9 cellular contexts compared by ENCODE assay signal in genomic region chr15:38996111-38996541, GRCh38.
DNase-seq lines count a peak whose midpoint lies in the region; ATAC-seq and TF ChIP-seq lines count a peak whose summit lies in the region.
"Had no signal": no experiment of that assay in that cellular context is flagged by ENCODE, and none has a peak within 500 bp of the region (broad histone marks: within the 10 kb centered on the region; RNA-seq: fewer than 3 reads in every experiment).

No MANE protein-coding gene starts in this region.

- H3K4me3 ChIP-seq in body of pancreas: no peak overlapping the region
- H3K4me3 ChIP-seq in smooth muscle cell: no peak overlapping the region
- no peak overlapping the region for H3K4me3 ChIP-seq in neural progenitor cell

- peak overlapping the region; percentile 76 for H3K27ac Mint-ChIP-seq in HFFc6
- H3K27ac Mint-ChIP-seq in neural progenitor cell: no peak overlapping the region
- H3K27ac Mint-ChIP-seq: T-helper 2 cell treated with Interferon-gamma antibody and Interleukin-4, amounts not matched to agents 5 μg/mL and 100 μg/mL, for 36 hours had no signal

- 0 out of 2 replicates have a peak overlapping the region, but pooled peaks have one; percentile 8 for H3K4me3 Mint-ChIP-seq in HFFc6
- H3K4me3 Mint-ChIP-seq in neural progenitor cell: no peak overlapping the region
- H3K4me3 Mint-ChIP-seq: T-helper 2 cell treated with Interferon-gamma antibody and Interleukin-4, amounts not matched to agents 5 μg/mL and 100 μg/mL, for 36 hours had no signal

- H3K27me3 Mint-ChIP-seq in HFFc6 (ENCODE audit: insufficient read depth): no peaks in the 10 kb centered on the region; the same call in 1 of the 2 replicates
- no peaks in the 10 kb centered on the region for H3K27me3 Mint-ChIP-seq in neural progenitor cell (ENCODE audit: insufficient read depth, low read depth)

- ATAC-seq in body of pancreas: peak; percentile 65
- ATAC-seq in HG02642 (IDR thresholded peaks at IDR 0.05; ENCODE audit: poor library complexity, unreplicated experiment): no peak

- H3K27me3 ChIP-seq in body of pancreas (no peaks in the 10 kb centered on the region), smooth muscle cell (ENCODE audit: low read depth) (no peaks in the 10 kb centered on the region), neural progenitor cell (no peaks in the 10 kb centered on the region)

- H3K9me3 Mint-ChIP-seq in HFFc6 (peaks cover 8% of the 10 kb centered on the region), neural progenitor cell (no peaks in the 10 kb centered on the region)
- H3K9me3 Mint-ChIP-seq: T-helper 2 cell treated with Interferon-gamma antibody and Interleukin-4, amounts not matched to agents 5 μg/mL and 100 μg/mL, for 36 hours had no signal

- no peak overlapping the region for H3K9ac ChIP-seq in smooth muscle cell (ENCODE audit: low read depth)
- H3K9ac ChIP-seq in neural progenitor cell: no peak overlapping the region

- DNase-seq in HFFc6: peak; percentile 89
- DNase-seq in body of pancreas: peak in 2 of 4 donors; percentile 14 to 28
- DNase-seq in hepatic stellate cell (ENCODE audit: low spot score): peak; percentile 55
- no peak for DNase-seq in smooth muscle cell (lab: John Stamatoyannopoulos, UW; ENCODE audit: unreplicated experiment)
- DNase-seq in MV-4-11 (lab: John Stamatoyannopoulos, UW): no peak
- no peak for DNase-seq in neural progenitor cell (ENCODE audit: low spot score)
- DNase-seq: stimulated activated naive CD4-positive, alpha-beta T cell treated with Interleukin-2 at 50 U/mL for 16 hours had no signal

- no peaks in the 10 kb centered on the region for H4K20me1 ChIP-seq in smooth muscle cell (ENCODE audit: low read depth)
- no peaks in the 10 kb centered on the region for H4K20me1 ChIP-seq in neural progenitor cell (ENCODE audit: low read depth)

- H3K4me1 Mint-ChIP-seq in HFFc6 (ENCODE audit: low read depth): peaks cover 79% of the 10 kb centered on the region
- no peaks in the 10 kb centered on the region for H3K4me1 Mint-ChIP-seq in neural progenitor cell

- intact Hi-C loops in body of pancreas (cut with DNase I): no loop called here

- TF ChIP-seq POLR2A in body of pancreas (IDR thresholded peaks at IDR 0.05): no peak

- H2AFZ ChIP-seq in smooth muscle cell (ENCODE audit: low read depth) (no peak overlapping the region), neural progenitor cell (replicated peaks) (no peak overlapping the region)

- no peak for TF ChIP-seq CTCF in HFFc6 (IDR thresholded peaks at IDR 0.05)
- TF ChIP-seq CTCF in body of pancreas (IDR thresholded peaks at IDR 0.05): no peak
- TF ChIP-seq CTCF in smooth muscle cell (IDR thresholded peaks at IDR 0.05; ENCODE audit: borderline replicate concordance, insufficient read depth, poor library complexity, severe bottlenecking): no peak
- TF ChIP-seq CTCF in neural progenitor cell (IDR thresholded peaks at IDR 0.05): no peak

- no peaks in the 10 kb centered on the region for H3K9me3 ChIP-seq in body of pancreas
- no peaks in the 10 kb centered on the region for H3K9me3 ChIP-seq in smooth muscle cell (replicated peaks; ENCODE audit: low read depth)
- H3K9me3 ChIP-seq in neural progenitor cell (ENCODE audit: low read depth): no peaks in the 10 kb centered on the region

- H3K36me3 ChIP-seq in body of pancreas (replicated peaks in 1 of 2; ENCODE audit: insufficient read depth in 1 of 2, low read depth in 2 of 2): no peaks in the 10 kb centered on the region
- H3K36me3 ChIP-seq in smooth muscle cell (ENCODE audit: low read depth): no peaks in the 10 kb centered on the region
- no peaks in the 10 kb centered on the region for H3K36me3 ChIP-seq in neural progenitor cell

- 44 to 66% methylated on average over 2 of the region's 2 CpGs for WGBS in body of pancreas, 2 donors
- WGBS in smooth muscle cell (ENCODE audit: low lambda C conversion rate): 78% methylated on average over 2 of the region's 2 CpGs

- H3K79me2 ChIP-seq in smooth muscle cell (ENCODE audit: low read depth) (no peaks in the 10 kb centered on the region), neural progenitor cell (ENCODE audit: low read depth) (no peaks in the 10 kb centered on the region)

- H3F3A ChIP-seq in smooth muscle cell (ENCODE audit: low read depth) (no peaks in the 10 kb centered on the region), neural progenitor cell (ENCODE audit: low read depth) (no peaks in the 10 kb centered on the region)

- H3K27ac ChIP-seq in body of pancreas (peak overlapping the region in 3 of 4 donors; percentile 20 to 67 (median 65)), smooth muscle cell (ENCODE audit: low read depth) (no peak overlapping the region), neural progenitor cell (no peak overlapping the region)

- peaks cover 42% of the 10 kb centered on the region for H3K4me1 ChIP-seq in body of pancreas
- no peaks in the 10 kb centered on the region for H3K4me1 ChIP-seq in smooth muscle cell (ENCODE audit: low read depth)
- peaks cover 16% of the 10 kb centered on the region for H3K4me1 ChIP-seq in neural progenitor cell

- H3K4me2 ChIP-seq in smooth muscle cell: peak overlapping the region; percentile 53
- H3K4me2 ChIP-seq in neural progenitor cell: no peak overlapping the region

- peaks cover 8% of the 10 kb centered on the region for H3K36me3 Mint-ChIP-seq in HFFc6 (ENCODE audit: low read depth)
- H3K36me3 Mint-ChIP-seq in neural progenitor cell: no peaks in the 10 kb centered on the region

Comparison
In these comparisons a context has a peak if more than half of its experiments do, and no peak if none do; other contexts are left out.
1. DNase-seq: peak in HFFc6 (single experiment) and hepatic stellate cell (single experiment); none in smooth muscle cell (single experiment), MV-4-11 (single experiment) and neural progenitor cell (single experiment).
2. H3K27ac ChIP-seq: peak in body of pancreas (3 of 4); none in smooth muscle cell (single experiment) and neural progenitor cell (single experiment).